In genomic region chr9:74867483-74867882, GRCh38 we compare ENCODE assay signal across 6 cellular contexts. TPM values are rescaled to one million over a fixed set of nuclear protein-coding genes. Genes with fewer than 3 reads are reported as not detected.
"Had no signal": no experiment of that assay in that cellular context is flagged by ENCODE, and none has a peak within 500 bp of the region (broad histone marks: within the 10 kb centered on the region; RNA-seq: fewer than 3 reads in every experiment).

No MANE protein-coding gene starts in this region.

- H3K27ac Mint-ChIP-seq: GM23338, H9 had no signal

- H3K4me3 Mint-ChIP-seq: GM23338, H9 had no signal

- DNase-seq: H9, HCEC 1CT, IMR-90 had no signal

- H3K4me3 ChIP-seq: GM23338, K562 had no signal

- H3K9me3 Mint-ChIP-seq: GM23338, H9 had no signal

- H3K4me1 Mint-ChIP-seq: GM23338, H9 had no signal

- H3K4me2 ChIP-seq: GM23338 had no signal

- ATAC-seq: GM23338, K562 had no signal

RNA-seq across cellular contexts. Expression of gene TRPM6, which starts 20.2 kb away (rescaled TPM):
- total RNA-seq: HT-29 had no signal
